Comparison of ENCODE assay signal across 10 cellular contexts in the genomic region with DNA sequence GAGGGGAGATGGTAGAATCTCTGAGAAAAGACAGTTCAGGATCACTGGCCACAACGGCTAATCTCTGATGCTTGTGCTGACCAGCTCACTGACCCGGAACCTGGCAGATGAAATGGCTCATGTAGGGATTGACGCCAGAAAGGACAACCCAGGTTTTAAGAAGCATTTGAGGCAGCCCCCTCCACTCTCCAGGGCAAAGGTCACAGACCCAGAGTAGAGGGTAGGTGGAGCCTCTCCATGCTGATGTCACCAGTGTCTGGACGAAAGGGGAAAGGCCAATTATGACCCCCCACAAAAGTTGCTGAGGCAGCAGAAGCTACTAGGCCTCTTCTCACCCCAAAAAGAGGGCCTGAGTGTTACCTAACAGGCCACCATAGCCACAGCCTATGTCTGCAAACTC. TPM values are rescaled to one million over a fixed set of nuclear protein-coding genes. Genes with fewer than 3 reads are reported as not detected.
DNase-seq lines count a peak whose midpoint lies in the region; ATAC-seq and TF ChIP-seq lines count a peak whose summit lies in the region.
"Had no signal": no experiment of that assay in that cellular context is flagged by ENCODE, and none has a peak within 500 bp of the region (broad histone marks: within the 10 kb centered on the region; RNA-seq: fewer than 3 reads in every experiment).

No MANE protein-coding gene starts in this region.

- no TSS peak for BruUV-seq in HCT116 (replicated peaks; lab: Mats Ljungman, UMichigan)

- ATAC-seq in HCT116 (no peak), GM21381 (IDR thresholded peaks at IDR 0.05; ENCODE audit: unreplicated experiment) (no peak)

- H4K20me1 ChIP-seq in HCT116 (ENCODE audit: insufficient read depth) = no peaks in the 10 kb centered on the region

- H3K4me2 ChIP-seq in HCT116 (ENCODE audit: low read length) = peak overlapping the region; percentile 88

- CTCF ChIA-PET in HCT116 (lab: Charles Lee) = no interaction called here

- no peak for TF ChIP-seq POLR2A in HCT116 (IDR thresholded peaks at IDR 0.05; ENCODE audit: borderline replicate concordance, extremely low read depth, insufficient read depth, insufficient read length)

- RAD21 ChIA-PET in HCT116 (lab: Charles Lee; ENCODE audit: low non-redundant PET in 1 of 2, low total read pairs in 2 of 2, uncharacterized antibody in 2 of 2, unreplicated experiment in 2 of 2) = interaction anchor here in 1 of 2 experiments (0.5 kb wide), 1 partner anchor 10 kb away, joined by 3 read pairs; no protein-coding TSS in a partner anchor

- H3K4me1 ChIP-seq in BE2C (peaks cover 5% of the 10 kb centered on the region; the same call in 1 of the 2 replicates), HCT116 (ENCODE audit: control insufficient read depth in 1 of 2, insufficient read depth in 2 of 2, low read length in 2 of 2) (peaks cover 14 to 39% of the 10 kb centered on the region in 2 experiments)

- H3K27me3 ChIP-seq in BE2C (peaks cover 14% of the 10 kb centered on the region), HCT116 (ENCODE audit: insufficient read depth, low read length) (no peaks in the 10 kb centered on the region), WERI-Rb-1 (ENCODE audit: insufficient read depth, low read depth, severe bottlenecking) (no peaks in the 10 kb centered on the region)

- H2AFZ ChIP-seq in HCT116 (ENCODE audit: low read depth, low read length, poor library complexity, severe bottlenecking) = no peak overlapping the region

- no peak for DNase-seq in BE2C
- DNase-seq in HCT116 (ENCODE audit: low read depth, low spot score) = no peak
- DNase-seq in WERI-Rb-1 = peak; percentile 52
- peak; percentile 40 for DNase-seq in islet precursor cell
- no peak for DNase-seq in globus pallidus (ENCODE audit: low spot score)
- no peak for DNase-seq in H4 (ENCODE audit: low spot score)
- no peak for DNase-seq in NCI-H2107 (lab: John Stamatoyannopoulos, UW)
- DNase-seq: DMS79 treated with DMSO at 0.1 percent for 48 hours, GOT3 had no signal

- intact Hi-C loops in HCT116 (cut with micrococcal nuclease) = no loop called here

- H3K9me2 ChIP-seq in HCT116 (ENCODE audit: insufficient read depth) = no peaks in the 10 kb centered on the region

- H3K27ac ChIP-seq in HCT116 (ENCODE audit: low read depth, low read length) (no peak overlapping the region), WERI-Rb-1 (peak overlapping the region; percentile 97)

- peak overlapping the region; percentile 97 for H3K9ac ChIP-seq in HCT116 (ENCODE audit: low read length)

- H3K36me3 ChIP-seq in BE2C (peaks cover 24% of the 10 kb centered on the region), HCT116 (ENCODE audit: control insufficient read depth in 1 of 2, insufficient read depth in 2 of 2, low read length in 2 of 2) (peaks cover 6 to 27% of the 10 kb centered on the region in 2 experiments; a peak in 3 of 4 replicates), WERI-Rb-1 (peaks cover 39% of the 10 kb centered on the region)

- TF ChIP-seq CTCF in BE2C (IDR thresholded peaks at IDR 0.05; ENCODE audit: low read depth, low read length) (no peak), HCT116 (IDR thresholded peaks at IDR 0.05 in 2 of 3, conservative IDR thresholded peaks at IDR 0.05 in 1 of 3; ENCODE audit: borderline replicate concordance in 1 of 3, insufficient read depth in 1 of 3, low read depth in 2 of 3, low read length in 2 of 3) (no peak), WERI-Rb-1 (IDR thresholded peaks at IDR 0.05; ENCODE audit: low read depth, low read length) (no peak)

- no peak for TF ChIP-seq RAD21 in HCT116 (IDR thresholded peaks at IDR 0.05; ENCODE audit: low read depth)

- peaks cover 25% of the 10 kb centered on the region for H3K79me2 ChIP-seq in HCT116 (ENCODE audit: insufficient read depth, low read length)

- POLR2A ChIA-PET in HCT116 (lab: Charles Lee) = no interaction called here

- H3K4me3 ChIP-seq in BE2C (ENCODE audit: low read depth, low read length) (peak overlapping the region; percentile 96), HCT116 (replicated peaks in 1 of 2; ENCODE audit: low read depth in 1 of 2, low read length in 2 of 2) (peak overlapping the region; percentile 91 to 97), WERI-Rb-1 (ENCODE audit: low read depth, low read length) (no peak overlapping the region; the same call in 1 of the 2 replicates)

- H3K9me3 ChIP-seq in BE2C (no peaks in the 10 kb centered on the region), HCT116 (ENCODE audit: control insufficient read depth in 1 of 2, insufficient read depth in 1 of 2, low read depth in 1 of 2, low read length in 2 of 2) (no peaks in the 10 kb centered on the region), WERI-Rb-1 (ENCODE audit: severe bottlenecking) (no peaks in the 10 kb centered on the region)

TF ChIP-seq in HCT116, 20 proteins besides CTCF, POLR2A, EP300 and RAD21:
- TF ChIP-seq POLR2AphosphoS5 (IDR thresholded peaks at IDR 0.05; ENCODE audit: low read depth, low read length) = no peak
- TF ChIP-seq ZFX (IDR thresholded peaks at IDR 0.05) = no peak

RNA-seq across cellular contexts. Expression of gene METTL1, which starts 1.2 kb away (rescaled TPM):
- polyA plus RNA-seq in BE2C (2012; ENCODE audit: insufficient read depth, insufficient read length, low read depth) = 141 TPM
- total RNA-seq in HCT116 (2021; ENCODE audit: unreplicated experiment) = 56.6 TPM
- 36.3 and 49.0 TPM in 2 replicates for polyA plus RNA-seq in HCT116 (2012)
- total RNA-seq in H4 (2014; rRNA removed; shearing (Covaris generic)) = 2.5 and 8.1 TPM in 2 replicates

RNA-seq across cellular contexts. Expression of gene EEF1AKMT3, which starts 1.7 kb away (rescaled TPM):
- polyA plus RNA-seq in BE2C (2012; ENCODE audit: insufficient read depth, insufficient read length, low read depth) = 7.0 TPM
- 5.0 TPM for total RNA-seq in HCT116 (2021; ENCODE audit: unreplicated experiment)
- 7.9 and 10.0 TPM in 2 replicates for polyA plus RNA-seq in HCT116 (2012)
- 4.1 and 7.9 TPM in 2 replicates for total RNA-seq in H4 (2014; rRNA removed; shearing (Covaris generic))

RNA-seq across cellular contexts. Expression of gene CYP27B1, which starts 3.9 kb away (rescaled TPM):
- 47.2 TPM for polyA plus RNA-seq in BE2C (2012; ENCODE audit: insufficient read depth, insufficient read length, low read depth)
- 11.6 TPM for total RNA-seq in HCT116 (2021; ENCODE audit: unreplicated experiment)
- 7.2 and 8.2 TPM in 2 replicates for polyA plus RNA-seq in HCT116 (2012)
- 0.48 TPM in 1 of 2 replicates, not detected in the other for total RNA-seq in H4 (2014; rRNA removed; shearing (Covaris generic))

RNA-seq across cellular contexts. Expression of gene TSFM, which starts 11.9 kb away (rescaled TPM):
- 50.5 TPM for polyA plus RNA-seq in BE2C (2012; ENCODE audit: insufficient read depth, insufficient read length, low read depth)
- 53.2 TPM for total RNA-seq in HCT116 (2021; ENCODE audit: unreplicated experiment)
- 20.7 and 28.2 TPM in 2 replicates for polyA plus RNA-seq in HCT116 (2012)
- total RNA-seq in H4 (2014; rRNA removed; shearing (Covaris generic)) = 41.3 and 58.6 TPM in 2 replicates

RNA-seq across cellular contexts. Expression of gene MARCHF9, which starts 15.8 kb away (rescaled TPM):
- polyA plus RNA-seq in BE2C (2012; ENCODE audit: insufficient read depth, insufficient read length, low read depth) = 36.9 TPM
- total RNA-seq in HCT116 (2021; ENCODE audit: unreplicated experiment) = 21.8 TPM
- 17.5 and 17.8 TPM in 2 replicates for polyA plus RNA-seq in HCT116 (2012)
- 5.5 and 7.3 TPM in 2 replicates for total RNA-seq in H4 (2014; rRNA removed; shearing (Covaris generic))

Comparison
In these comparisons a context has a peak if more than half of its experiments do, and no peak if none do; other contexts are left out.
1. DNase-seq: peak in WERI-Rb-1 (single experiment) and islet precursor cell (single experiment); none in BE2C (single experiment), HCT116 (single experiment), globus pallidus (single experiment), H4 (single experiment) and NCI-H2107 (single experiment).